Comparison of ENCODE assay signal across 18 cellular contexts in the genomic region with DNA sequence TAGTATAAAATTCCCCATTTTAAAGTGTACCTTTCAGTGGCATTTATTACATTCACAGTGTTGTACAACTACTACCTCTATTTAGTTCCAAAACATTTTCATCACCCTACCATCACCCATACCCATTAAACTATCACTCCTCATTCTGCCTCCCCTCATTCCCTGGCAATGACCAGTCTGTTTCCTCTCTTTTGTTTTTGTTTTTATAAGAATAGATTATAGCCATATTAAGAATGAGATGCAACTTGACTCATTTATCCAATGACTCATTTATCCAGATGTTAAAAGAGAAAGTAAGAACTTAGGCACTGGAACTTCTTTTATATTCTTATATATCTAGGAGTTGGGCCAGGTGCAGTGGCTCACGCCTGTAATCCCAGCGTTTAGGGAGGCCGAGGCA.
DNase-seq lines count a peak whose midpoint lies in the region; FAIRE-seq and TF ChIP-seq lines count a peak whose summit lies in the region.
"Had no signal": no experiment of that assay in that cellular context is flagged by ENCODE, and none has a peak within 500 bp of the region (broad histone marks: within the 10 kb centered on the region; RNA-seq: fewer than 3 reads in every experiment).

No MANE protein-coding gene starts in this region.

- no peak overlapping the region for H3K14ac ChIP-seq in mesenchymal stem cell (ENCODE audit: low read length in 2 of 2)

- no peaks in the 10 kb centered on the region for H3K4me1 Mint-ChIP-seq in CD4-positive, alpha-beta memory T cell
- H3K4me1 Mint-ChIP-seq: activated CD4-positive, alpha-beta memory T cell treated with anti-CD3 and anti-CD28 coated beads, Interleukin-2, amount 10 ng/mL, durations not matched to agents 7 days and 5 days; memory B cell had no signal

- no peaks in the 10 kb centered on the region for H3K79me1 ChIP-seq in mesenchymal stem cell (replicated peaks; ENCODE audit: low read length, poor library complexity, severe bottlenecking)

- H3K4me3 ChIP-seq in BJ (ENCODE audit: low read depth, low read length) (no peak overlapping the region), choroid plexus epithelial cell (ENCODE audit: low read depth, low read length) (no peak overlapping the region), mesenchymal stem cell (ENCODE audit: insufficient read depth in 1 of 2, low read depth in 1 of 2, low read length in 2 of 2) (no peak overlapping the region)
- H3K4me3 ChIP-seq in CD4-positive, alpha-beta memory T cell (ENCODE audit: low read length in 2 of 2), result no peak overlapping the region
- H3K4me3 ChIP-seq: esophagus muscularis mucosa, tibial artery had no signal

- no peaks in the 10 kb centered on the region for H3K36me3 Mint-ChIP-seq in CD4-positive, alpha-beta memory T cell
- H3K36me3 Mint-ChIP-seq: memory B cell had no signal

- CTCF ChIA-PET in BJ (lab: Yijun Ruan, JAX), result no interaction called here
- CTCF ChIA-PET in CD4-positive, alpha-beta memory T cell (lab: Charles Lee; ENCODE audit: partially characterized antibody), result no interaction called here

- TF ChIP-seq CTCF in BJ (IDR thresholded peaks at IDR 0.05; ENCODE audit: insufficient read depth, low read depth, low read length) (no peak), choroid plexus epithelial cell (conservative IDR thresholded peaks at IDR 0.05; ENCODE audit: low read depth, low read length) (no peak)

- no peak overlapping the region for H2BK5ac ChIP-seq in mesenchymal stem cell (ENCODE audit: low read depth, low read length, poor library complexity, severe bottlenecking)

- H4K8ac ChIP-seq in mesenchymal stem cell (ENCODE audit: low read length), result no peak overlapping the region

- H3K27me3 ChIP-seq in BJ (ENCODE audit: control insufficient read depth, insufficient read depth, low read length) (no peaks in the 10 kb centered on the region), mesenchymal stem cell (ENCODE audit: control insufficient read depth in 1 of 2, insufficient read depth in 1 of 2, low read length in 2 of 2) (no peaks in the 10 kb centered on the region)
- no peaks in the 10 kb centered on the region for H3K27me3 ChIP-seq in CD4-positive, alpha-beta memory T cell (ENCODE audit: insufficient read depth, low read length)
- H3K27me3 ChIP-seq: esophagus muscularis mucosa, tibial artery had no signal

- no peak overlapping the region for H3K23ac ChIP-seq in mesenchymal stem cell (ENCODE audit: low read length in 2 of 2)

- no peaks in the 10 kb centered on the region for H3K9me3 ChIP-seq in mesenchymal stem cell (ENCODE audit: control insufficient read depth, low read length)
- no peaks in the 10 kb centered on the region for H3K9me3 ChIP-seq in CD4-positive, alpha-beta memory T cell (ENCODE audit: control insufficient read depth in 1 of 2, low read length in 2 of 2)
- H3K9me3 ChIP-seq: esophagus muscularis mucosa, tibial artery had no signal

- POLR2A ChIA-PET in BJ (lab: Charles Lee), result no interaction called here
- POLR2A ChIA-PET in CD4-positive, alpha-beta memory T cell (lab: Charles Lee; ENCODE audit: partially characterized antibody), result no interaction called here

- no peak overlapping the region for H2AFZ ChIP-seq in mesenchymal stem cell (ENCODE audit: low read depth, low read length)

- peak overlapping the region; percentile 9 for H2AK5ac ChIP-seq in mesenchymal stem cell (ENCODE audit: low read length, severe bottlenecking)

- peaks cover 0 to 6% (median 0%) of the 10 kb centered on the region in 8 donors for H3K9me3 Mint-ChIP-seq in CD4-positive, alpha-beta memory T cell
- H3K9me3 Mint-ChIP-seq: activated CD4-positive, alpha-beta memory T cell treated with anti-CD3 and anti-CD28 coated beads, Interleukin-2, amount 10 ng/mL, durations not matched to agents 7 days and 5 days; nephron progenitor cell had no signal

- H3K36me3 ChIP-seq in BJ (ENCODE audit: control insufficient read depth, insufficient read depth, low read length) (no peaks in the 10 kb centered on the region), mesenchymal stem cell (ENCODE audit: control insufficient read depth in 1 of 2, insufficient read depth in 2 of 2, low read depth in 1 of 2, low read length in 2 of 2) (no peaks in the 10 kb centered on the region)
- no peaks in the 10 kb centered on the region for H3K36me3 ChIP-seq in CD4-positive, alpha-beta memory T cell (ENCODE audit: insufficient read depth, low read length)
- H3K36me3 ChIP-seq: esophagus muscularis mucosa, tibial artery had no signal

- intact Hi-C loops in posterior vena cava (cut with DNase I), result no loop called here
- intact Hi-C loops in CD4-positive, alpha-beta memory T cell (cut with micrococcal nuclease), result no loop called here

- DNase-seq in BJ (ENCODE audit: low read depth), result peak; percentile 72
- peak; percentile 84 for DNase-seq in M059J (ENCODE audit: low read depth)
- peak; percentile 55 for DNase-seq in choroid plexus epithelial cell (ENCODE audit: low read depth)
- DNase-seq in mesenchymal stem cell, result no peak
- DNase-seq in GOT3 (lab: John Stamatoyannopoulos, UW), result no peak
- DNase-seq in GM19239 (ENCODE audit: insufficient read length, low spot score), result no peak
- DNase-seq in posterior vena cava (ENCODE audit: low spot score), result no peak
- no peak for DNase-seq in CD4-positive, alpha-beta memory T cell
- DNase-seq: activated CD4-positive, alpha-beta memory T cell treated with anti-CD3 and anti-CD28 coated beads, Interleukin-2, amount 10 ng/mL, durations not matched to agents 7 days and 5 days; amniotic stem cell; DMS53; NCI-H1694; nephron progenitor cell; stimulated activated CD4-positive, alpha-beta T cell treated with anti-CD3 and anti-CD28 coated beads, Interleukin-4, amount 100 ng/mL, for 24 hours; tibial artery had no signal

- H3K4me3 Mint-ChIP-seq in CD4-positive, alpha-beta memory T cell, result no peak overlapping the region
- H3K4me3 Mint-ChIP-seq: activated CD4-positive, alpha-beta memory T cell treated with anti-CD3 and anti-CD28 coated beads, Interleukin-2, amount 10 ng/mL, durations not matched to agents 7 days and 5 days; dendritic cell treated with granulocyte-macrophage colony-stimulating factor and Interleukin-4, amounts not matched to agents 40 ng/mL and 50 ng/mL, for 4 days; memory B cell; nephron progenitor cell had no signal

- H4K91ac ChIP-seq in mesenchymal stem cell (ENCODE audit: low read length), result no peak overlapping the region

- H3K4me1 ChIP-seq in mesenchymal stem cell (ENCODE audit: control insufficient read depth, insufficient read depth, low read depth, low read length), result peaks cover 6% of the 10 kb centered on the region
- H3K4me1 ChIP-seq in CD4-positive, alpha-beta memory T cell (ENCODE audit: insufficient read depth, low read length), result no peaks in the 10 kb centered on the region

- no peak overlapping the region for H3K9ac ChIP-seq in mesenchymal stem cell (ENCODE audit: low read length)

- WGBS in mesenchymal stem cell, result 86% methylated on average over 3 of the region's 3 CpGs

- peak overlapping the region; percentile 78 for H3K27ac ChIP-seq in mesenchymal stem cell (ENCODE audit: low read length, poor library complexity, severe bottlenecking)
- no peak overlapping the region for H3K27ac ChIP-seq in CD4-positive, alpha-beta memory T cell (ENCODE audit: low read depth, low read length)
- H3K27ac ChIP-seq: esophagus muscularis mucosa, tibial artery had no signal

- H3K4me2 ChIP-seq in mesenchymal stem cell (ENCODE audit: low read length, poor library complexity, severe bottlenecking), result no peak overlapping the region

- no peak for FAIRE-seq in GM19239 (lab: Jason Lieb, UNC)

- H2BK15ac ChIP-seq in mesenchymal stem cell (ENCODE audit: low read depth, poor library complexity, severe bottlenecking), result no peak overlapping the region

- H2BK12ac ChIP-seq in mesenchymal stem cell (ENCODE audit: low read length in 2 of 2), result no peak overlapping the region

- no peak overlapping the region for H2BK120ac ChIP-seq in mesenchymal stem cell (ENCODE audit: low read depth, low read length)

- H3K18ac ChIP-seq in mesenchymal stem cell (ENCODE audit: low read depth in 1 of 2, low read length in 2 of 2), result no peak overlapping the region

- no peaks in the 10 kb centered on the region for H3K27me3 Mint-ChIP-seq in CD4-positive, alpha-beta memory T cell
- H3K27me3 Mint-ChIP-seq: activated CD4-positive, alpha-beta memory T cell treated with anti-CD3 and anti-CD28 coated beads, Interleukin-2, amount 10 ng/mL, durations not matched to agents 7 days and 5 days; dendritic cell treated with granulocyte-macrophage colony-stimulating factor and Interleukin-4, amounts not matched to agents 40 ng/mL and 50 ng/mL, for 4 days; memory B cell had no signal

- H3K27ac Mint-ChIP-seq in CD4-positive, alpha-beta memory T cell, result no peak overlapping the region
- H3K27ac Mint-ChIP-seq: activated CD4-positive, alpha-beta memory T cell treated with anti-CD3 and anti-CD28 coated beads, Interleukin-2, amount 10 ng/mL, durations not matched to agents 7 days and 5 days; dendritic cell treated with granulocyte-macrophage colony-stimulating factor and Interleukin-4, amounts not matched to agents 40 ng/mL and 50 ng/mL, for 4 days; memory B cell; nephron progenitor cell had no signal

- no peak overlapping the region for H3K4ac ChIP-seq in mesenchymal stem cell (ENCODE audit: low read depth in 1 of 2, low read length in 2 of 2)

Comparison
In these comparisons a context has a peak if more than half of its experiments do, and no peak if none do; other contexts are left out.
1. DNase-seq: peak in BJ (single experiment), M059J (single experiment) and choroid plexus epithelial cell (single experiment); none in mesenchymal stem cell (single experiment), GOT3 (single experiment), GM19239 (single experiment), posterior vena cava (single experiment) and CD4-positive, alpha-beta memory T cell (0 of 5).